In the genomic region with DNA sequence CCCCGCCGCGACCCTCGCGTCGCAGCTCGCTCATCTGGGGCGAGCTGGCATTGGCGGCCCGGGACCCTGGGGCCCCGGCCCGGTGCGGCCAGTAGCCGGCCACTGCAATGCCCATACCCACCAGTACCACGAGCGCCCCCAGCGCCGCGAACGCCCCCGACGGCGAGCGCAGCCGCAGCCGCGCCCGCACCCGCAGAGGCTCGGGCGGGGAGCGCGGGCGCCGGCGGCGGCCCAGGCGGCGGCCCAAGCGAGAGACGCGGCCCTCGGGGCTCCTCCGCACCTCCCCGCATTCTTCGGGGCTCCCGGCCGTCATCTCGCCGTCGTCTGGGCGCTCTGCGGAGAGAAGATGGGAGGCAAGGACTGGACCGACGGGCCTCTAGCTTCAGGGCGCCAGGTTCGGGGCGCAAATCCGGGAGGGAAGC, we compare ENCODE assay signal across 8 cellular contexts. TPM values are rescaled to one million over a fixed set of nuclear protein-coding genes. Genes with fewer than 3 reads are reported as not detected.
DNase-seq lines count a peak whose midpoint lies in the region; ATAC-seq and TF ChIP-seq lines count a peak whose summit lies in the region.

No MANE protein-coding gene starts in this region.

- no peak overlapping the region for H4K5ac ChIP-seq in H9 (ENCODE audit: insufficient read length, low read depth, low read length)

- peaks cover 18% of the 10 kb centered on the region for H3K23me2 ChIP-seq in H9 (ENCODE audit: insufficient read length, low read depth, low read length, poor library complexity, severe bottlenecking)

- peaks cover 7 to 26% (median 15%) of the 10 kb centered on the region in 3 experiments for H3K36me3 Mint-ChIP-seq in H9 (ENCODE audit: insufficient read depth in 1 of 3, low read depth in 3 of 3)
- H3K36me3 Mint-ChIP-seq in endodermal cell (ENCODE audit: low read depth): peaks cover 16% of the 10 kb centered on the region
- H3K36me3 Mint-ChIP-seq in nephron progenitor cell (ENCODE audit: low read depth): peaks cover 35% of the 10 kb centered on the region

- H3K4ac ChIP-seq in H9 (ENCODE audit: low read depth, low read length): no peak overlapping the region

- no peak overlapping the region for H3K56ac ChIP-seq in H9 (ENCODE audit: insufficient read length, low read depth, low read length)

- peaks cover 2% of the 10 kb centered on the region for H4K20me1 ChIP-seq in H9 (ENCODE audit: control insufficient read depth, insufficient read depth, insufficient read length)

- H3K27ac Mint-ChIP-seq in H9: no peak overlapping the region
- no peak overlapping the region for H3K27ac Mint-ChIP-seq in endodermal cell
- no peak overlapping the region for H3K27ac Mint-ChIP-seq in nephron progenitor cell

- peaks cover 14% of the 10 kb centered on the region for H3K36me3 ChIP-seq in endodermal cell (ENCODE audit: control insufficient read depth, insufficient read depth, low read length)

- no CpG with 5 or more reads among the region's 59 CpGs for WGBS in H9 (ENCODE audit: extremely low coverage, insufficient read length, low lambda C conversion rate)
- 6 to 8% methylated on average over 25 to 59 of the region's 59 CpGs for WGBS in endodermal cell (ENCODE audit: insufficient coverage in 1 of 2, insufficient read length in 1 of 2), 2 experiments

- no peaks in the 10 kb centered on the region for H3K79me2 ChIP-seq in H9 (ENCODE audit: insufficient read depth, low read length)

- H3K9me3 ChIP-seq in AG04450 (ENCODE audit: control insufficient read depth, insufficient read depth, low read length): no peaks in the 10 kb centered on the region; the same call in 1 of the 2 replicates
- no peaks in the 10 kb centered on the region for H3K9me3 ChIP-seq in H9 (ENCODE audit: control insufficient read depth, low read depth, low read length)
- no peaks in the 10 kb centered on the region for H3K9me3 ChIP-seq in endodermal cell (ENCODE audit: control insufficient read depth, low read length)

- H3K9me3 Mint-ChIP-seq in H9: no peaks in the 10 kb centered on the region
- no peaks in the 10 kb centered on the region for H3K9me3 Mint-ChIP-seq in endodermal cell
- H3K9me3 Mint-ChIP-seq in nephron progenitor cell: no peaks in the 10 kb centered on the region

- no peak overlapping the region for H2BK120ac ChIP-seq in H9 (ENCODE audit: low read depth, low read length, poor library complexity, severe bottlenecking)

- H3K27me3 Mint-ChIP-seq in H9 (ENCODE audit: low read depth) (peaks cover 29% of the 10 kb centered on the region), endodermal cell (ENCODE audit: insufficient read depth) (no peaks in the 10 kb centered on the region), nephron progenitor cell (ENCODE audit: low read depth, poor library complexity) (peaks cover 60% of the 10 kb centered on the region)

- no peak overlapping the region for H2BK12ac ChIP-seq in H9 (ENCODE audit: insufficient read length, low read depth, low read length)

- no peak for DNase-seq in AG04450 (ENCODE audit: low read depth, low spot score)
- no peak for DNase-seq in H9
- no peak for DNase-seq in endodermal cell
- DNase-seq in nephron progenitor cell: peak; percentile 59
- DNase-seq in NCI-H1092 (lab: John Stamatoyannopoulos, UW): no peak
- no peak for DNase-seq in GDM1 (lab: John Stamatoyannopoulos, UW)
- DNase-seq in T-helper 9 cell: no peak

- no peak overlapping the region for H4K8ac ChIP-seq in H9 (replicated peaks; ENCODE audit: insufficient read length, low read depth, low read length)

- H3K4me3 Mint-ChIP-seq in H9 (peak overlapping the region; percentile 74 to 75), endodermal cell (peak overlapping the region; percentile 79), nephron progenitor cell (no peak overlapping the region)

- H3T11ph ChIP-seq in H9 (ENCODE audit: low read length): no peak overlapping the region

- no peak overlapping the region; the same call in 1 of the 2 replicates for H3K14ac ChIP-seq in H9 (ENCODE audit: insufficient read depth, low read length)

- TF ChIP-seq CTCF in AG04450 (IDR thresholded peaks at IDR 0.05; ENCODE audit: low read depth, low read length) (no peak), H9 (conservative IDR thresholded peaks at IDR 0.05) (peak; percentile 8; the same call in 2 of the 3 replicates), endodermal cell (conservative IDR thresholded peaks at IDR 0.05) (peak; percentile 40), nephron progenitor cell (IDR thresholded peaks at IDR 0.05) (no peak)

- no peak overlapping the region for H4K91ac ChIP-seq in H9 (ENCODE audit: insufficient read length, low read depth, low read length)

- H3K4me1 Mint-ChIP-seq in H9: peaks cover 9 to 10% of the 10 kb centered on the region in 2 experiments
- peaks cover 12% of the 10 kb centered on the region for H3K4me1 Mint-ChIP-seq in endodermal cell
- H3K4me1 Mint-ChIP-seq in nephron progenitor cell: peaks cover 10% of the 10 kb centered on the region

- no peak overlapping the region for H2BK20ac ChIP-seq in H9 (ENCODE audit: low read depth, low read length, poor library complexity, severe bottlenecking)

- no peak overlapping the region for H3K27ac ChIP-seq in AG04450 (ENCODE audit: low read depth, low read length)
- H3K27ac ChIP-seq in H9 (ENCODE audit: insufficient read length, low read depth, low read length): no peak overlapping the region
- H3K27ac ChIP-seq in endodermal cell (ENCODE audit: low read depth, low read length): no peak overlapping the region

- H3K23ac ChIP-seq in H9 (ENCODE audit: insufficient read length, low read depth, low read length): no peak overlapping the region

- H3K4me1 ChIP-seq in H9 (ENCODE audit: insufficient read depth, low read length): peaks cover 2% of the 10 kb centered on the region; the same call in 1 of the 2 replicates
- peaks cover 8% of the 10 kb centered on the region for H3K4me1 ChIP-seq in endodermal cell (ENCODE audit: control insufficient read depth, insufficient read depth, low read length)

- H3K18ac ChIP-seq in H9 (ENCODE audit: insufficient read length, low read depth, low read length): no peak overlapping the region

- no peak overlapping the region for H3K9ac ChIP-seq in H9 (ENCODE audit: extremely low read depth, insufficient read length, low read length)
- peak overlapping the region; percentile 83 for H3K9ac ChIP-seq in endodermal cell (ENCODE audit: extremely low read depth, low read length, poor library complexity, severe bottlenecking)

- H2BK15ac ChIP-seq in H9 (ENCODE audit: low read depth, low read length): no peak overlapping the region

- no peak overlapping the region for H2AFZ ChIP-seq in H9 (ENCODE audit: low read length)

- peak overlapping the region; percentile 20 for H3K4me2 ChIP-seq in H9 (ENCODE audit: insufficient read depth, insufficient read length, low read length)

- H3K79me1 ChIP-seq in H9 (ENCODE audit: insufficient read depth, low read depth, low read length, poor library complexity, severe bottlenecking): no peaks in the 10 kb centered on the region

- H3K4me3 ChIP-seq in AG04450 (ENCODE audit: low read depth, low read length) (peak overlapping the region; percentile 68), endodermal cell (ENCODE audit: low read length) (peak overlapping the region; percentile 86)

- H3K27me3 ChIP-seq in AG04450 (ENCODE audit: control insufficient read depth, insufficient read depth, low read length) (no peaks in the 10 kb centered on the region), H9 (ENCODE audit: insufficient read depth, low read length) (no peaks in the 10 kb centered on the region; the same call in 1 of the 2 replicates), endodermal cell (ENCODE audit: control insufficient read depth, insufficient read depth, low read length, poor library complexity, severe bottlenecking) (no peaks in the 10 kb centered on the region)

- ATAC-seq in GM19351 (IDR thresholded peaks at IDR 0.05; ENCODE audit: unreplicated experiment): no peak

- H2BK5ac ChIP-seq in H9 (ENCODE audit: insufficient read length, low read length): no peak overlapping the region

- CTCF ChIA-PET in AG04450 (lab: Charles Lee): interaction anchor here (2.0 kb wide), 1 partner anchor 81 kb away, joined by 6 read pairs; no protein-coding TSS in a partner anchor

- POLR2A ChIA-PET in AG04450 (lab: Yijun Ruan, JAX): interaction anchor here (1.0 to 1.9 kb wide), 2 partner anchors 60 to 237 kb away, joined by 5 to 11 read pairs; a partner anchor contains a TSS

- no peak overlapping the region for H2AK5ac ChIP-seq in H9 (ENCODE audit: insufficient read length, low read length)

RNA-seq across cellular contexts. Expression of a gene that starts 2.2 kb away (rescaled TPM):
- polyA plus RNA-seq in AG04450 (2011; rRNA removed): 9.8 and 10.5 TPM in 2 replicates
- polyA minus RNA-seq in AG04450 (2011; rRNA and poly(A)+ RNA removed): 5.5 and 6.2 TPM in 2 replicates
- total RNA-seq in H9 (2021) (12.6 and 12.9 TPM in 2 replicates), endodermal cell (10 to 100 TPM; 36.0 to 49.4 TPM)
- 8.4 TPM for polyA plus RNA-seq in endodermal cell (2013, experiment 1 of 2)
- polyA plus RNA-seq in endodermal cell (2013, experiment 2 of 2): 8.4 TPM

Comparison
In these comparisons a context has a peak if more than half of its experiments do, and no peak if none do; other contexts are left out.
1. CTCF ChIP-seq: peak in H9 (single experiment) and endodermal cell (single experiment); none in AG04450 (single experiment) and nephron progenitor cell (single experiment).